In the genomic region with DNA sequence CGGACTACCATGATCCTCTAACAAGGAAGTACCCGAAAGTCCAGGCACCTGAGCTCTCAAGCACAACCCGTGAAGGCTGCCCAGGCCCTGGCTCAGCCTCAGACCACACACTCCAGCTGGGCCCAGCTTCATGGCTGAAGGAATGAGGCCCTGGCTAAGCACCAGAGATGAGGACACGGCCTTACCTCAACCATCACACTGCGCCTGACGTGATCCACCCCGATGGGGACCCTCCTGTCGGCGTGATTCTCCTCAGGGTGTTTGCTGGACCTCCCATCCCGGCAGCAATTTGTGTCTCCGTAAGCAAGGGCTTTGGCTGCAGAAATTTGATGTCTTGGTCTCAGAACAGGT, we compare ENCODE assay signal across 22 cellular contexts. TPM values are rescaled to one million over a fixed set of nuclear protein-coding genes. Genes with fewer than 3 reads are reported as not detected.
DNase-seq lines count a peak whose midpoint lies in the region; TF ChIP-seq lines count a peak whose summit lies in the region.
"Had no signal": no experiment of that assay in that cellular context is flagged by ENCODE, and none has a peak within 500 bp of the region (broad histone marks: within the 10 kb centered on the region; RNA-seq: fewer than 3 reads in every experiment).

No MANE protein-coding gene starts in this region.

- no peaks in the 10 kb centered on the region for H3K9me3 ChIP-seq in cardiac muscle cell (ENCODE audit: low read depth)
- H3K9me3 ChIP-seq in effector memory CD4-positive, alpha-beta T cell (ENCODE audit: control insufficient read depth, low read length) = no peaks in the 10 kb centered on the region
- H3K9me3 ChIP-seq: SJSA1 had no signal

- DNase-seq in cardiac muscle cell (ENCODE audit: low read depth in 1 of 2, low spot score in 1 of 2) (no peak), cardiac septum (ENCODE audit: low spot score) (no peak), GM13976 (ENCODE audit: low spot score) (peak; percentile 6), mesenteric fat pad (ENCODE audit: low spot score) (peak; percentile 49), posterior vena cava (ENCODE audit: low spot score) (peak; percentile 51), ecto neural progenitor cell (ENCODE audit: low spot score) (no peak)
- DNase-seq in effector CD4-positive, alpha-beta T cell = no peak
- no peak for DNase-seq in effector memory CD4-positive, alpha-beta T cell
- DNase-seq: CD4-positive, CD25-positive, alpha-beta regulatory T cell; COR-L47; DMS 273 treated with DMSO at 0.1 percent for 48 hours; Karpas-422; MV-4-11; NCI-H1694; NCI-H2081; NCI-H2171; NCI-H345; NCI-H524; NCI-H774; NK-92 treated with Interleukin-12 subunit alpha and Interleukin-12 subunit beta, amount 100 ng/mL, for 24 hours had no signal

- H3K36me3 ChIP-seq in cardiac muscle cell = no peaks in the 10 kb centered on the region
- H3K36me3 ChIP-seq in effector memory CD4-positive, alpha-beta T cell (ENCODE audit: control insufficient read depth, insufficient read depth, low read length) = no peaks in the 10 kb centered on the region
- H3K36me3 ChIP-seq: SJSA1 had no signal

- H3K4me3 ChIP-seq in cardiac muscle cell = no peak overlapping the region
- H3K4me3 ChIP-seq in effector memory CD4-positive, alpha-beta T cell (ENCODE audit: insufficient read depth, low read depth, low read length, poor library complexity, severe bottlenecking) = no peak overlapping the region
- H3K4me3 ChIP-seq: SJSA1 had no signal

- TF ChIP-seq CTCF in cardiac muscle cell (IDR thresholded peaks at IDR 0.05; ENCODE audit: low read depth, low read length) (no peak), GM13976 (IDR thresholded peaks at IDR 0.05; ENCODE audit: borderline replicate concordance, control extremely low read depth, extremely low read depth, insufficient read depth, missing control alignments) (no peak)

- H3K4me1 ChIP-seq in cardiac muscle cell (ENCODE audit: low read depth) = peaks cover 17% of the 10 kb centered on the region
- H3K4me1 ChIP-seq in effector memory CD4-positive, alpha-beta T cell (ENCODE audit: control insufficient read depth, insufficient read depth, low read length, poor library complexity, severe bottlenecking) = no peaks in the 10 kb centered on the region
- H3K4me1 ChIP-seq: SJSA1 had no signal

- in situ Hi-C loops in GM13976 (cut with MboI; ENCODE audit: low sequenced_read_pairs, unreplicated experiment) = no loop called here

- intact Hi-C loops in cardiac septum (cut with DNase I) = no loop called here
- intact Hi-C loops in posterior vena cava (cut with DNase I) = no loop called here

- peak overlapping the region; percentile 49 for H3K27ac ChIP-seq in cardiac muscle cell
- H3K27ac ChIP-seq in effector memory CD4-positive, alpha-beta T cell (ENCODE audit: insufficient read depth, low read length, poor library complexity, severe bottlenecking) = no peak overlapping the region
- H3K27ac ChIP-seq: SJSA1 had no signal

- H3K27me3 ChIP-seq in cardiac muscle cell = no peaks in the 10 kb centered on the region
- no peaks in the 10 kb centered on the region for H3K27me3 ChIP-seq in effector memory CD4-positive, alpha-beta T cell (replicated peaks; ENCODE audit: control insufficient read depth, insufficient read depth, low read length, poor library complexity, severe bottlenecking)
- H3K27me3 ChIP-seq: SJSA1 had no signal

RNA-seq across cellular contexts. Expression of a gene that starts 56.5 kb away (rescaled TPM):
- total RNA-seq in cardiac muscle cell (0.33 and 0.67 TPM in 2 replicates), cardiac septum (0.70 TPM), mesenteric fat pad (33.9 TPM), posterior vena cava (1 to 10 TPM; 1.2 to 4.6 TPM)
- 1.0 and 1.4 TPM in 2 replicates for polyA plus RNA-seq in cardiac muscle cell
- total RNA-seq: M059J had no signal
- polyA plus RNA-seq: CD4-positive, CD25-positive, alpha-beta regulatory T cell had no signal

Comparison
In these comparisons a context has a peak if more than half of its experiments do, and no peak if none do; other contexts are left out.
1. DNase-seq: peak in GM13976 (single experiment), mesenteric fat pad (single experiment) and posterior vena cava (single experiment); none in cardiac muscle cell (0 of 2), cardiac septum (single experiment), effector CD4-positive, alpha-beta T cell (single experiment), effector memory CD4-positive, alpha-beta T cell (0 of 3) and ecto neural progenitor cell (single experiment).